Comparison of ENCODE assay signal across 1 cellular context in the genomic region with DNA sequence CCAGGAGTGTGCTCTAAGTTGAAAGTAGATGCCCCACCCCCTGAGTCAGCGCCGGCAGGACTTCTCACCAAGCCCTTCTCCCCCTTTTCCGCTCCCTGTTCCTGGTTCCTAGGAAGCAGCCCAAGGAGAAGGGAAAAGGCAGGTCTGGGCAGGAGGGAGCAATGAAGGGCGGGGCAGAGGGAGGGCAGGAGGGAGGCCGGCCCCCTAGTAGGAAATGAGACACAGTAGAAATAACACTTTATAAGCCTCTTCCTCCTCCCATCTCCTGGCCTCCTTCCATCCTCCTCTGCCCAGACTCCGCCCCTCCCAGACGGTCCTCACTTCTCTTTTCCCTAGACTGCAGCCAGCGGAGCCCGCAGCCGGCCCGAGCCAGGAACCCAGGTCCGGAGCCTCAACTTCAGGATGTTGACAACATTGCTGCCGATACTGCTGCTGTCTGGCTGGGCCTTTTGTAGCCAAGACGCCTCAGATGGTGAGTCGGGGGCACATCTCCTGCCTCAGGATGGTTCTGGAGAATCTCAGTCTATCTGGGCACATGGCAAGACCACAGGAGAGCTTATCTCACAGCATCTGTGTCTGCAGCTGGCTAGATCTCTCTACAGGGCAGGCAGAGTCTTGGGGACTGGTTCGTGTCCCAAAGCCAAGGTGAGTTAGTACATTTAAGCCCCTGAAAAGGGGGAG.
A peak's percentile ranks its signal among the peaks of the same experiment; 100 is the strongest.
TF ChIP-seq lines count a peak whose summit lies in the region.

Gene PROCR, plus strand, starts transcription at position 320 of the 681 bp plus-strand sequence. Its CDS starts 83 bp downstream, at position 403.

TF ChIP-seq in HepG2, 621 proteins besides CTCF, POLR2A, EP300 and RAD21 (continued from another document):
- no peak for TF ChIP-seq RERE (CRISPR knock-in tag; IDR thresholded peaks at IDR 0.05; ENCODE audit: low read depth)
- no peak for TF ChIP-seq ATF4 (CRISPR knock-in tag; IDR thresholded peaks at IDR 0.05)
- no peak for TF ChIP-seq ZNF547 (CRISPR knock-in tag; IDR thresholded peaks at IDR 0.05)
- TF ChIP-seq ZNF772 (CRISPR knock-in tag; IDR thresholded peaks at IDR 0.05): no peak
- TF ChIP-seq, protein P1, sequence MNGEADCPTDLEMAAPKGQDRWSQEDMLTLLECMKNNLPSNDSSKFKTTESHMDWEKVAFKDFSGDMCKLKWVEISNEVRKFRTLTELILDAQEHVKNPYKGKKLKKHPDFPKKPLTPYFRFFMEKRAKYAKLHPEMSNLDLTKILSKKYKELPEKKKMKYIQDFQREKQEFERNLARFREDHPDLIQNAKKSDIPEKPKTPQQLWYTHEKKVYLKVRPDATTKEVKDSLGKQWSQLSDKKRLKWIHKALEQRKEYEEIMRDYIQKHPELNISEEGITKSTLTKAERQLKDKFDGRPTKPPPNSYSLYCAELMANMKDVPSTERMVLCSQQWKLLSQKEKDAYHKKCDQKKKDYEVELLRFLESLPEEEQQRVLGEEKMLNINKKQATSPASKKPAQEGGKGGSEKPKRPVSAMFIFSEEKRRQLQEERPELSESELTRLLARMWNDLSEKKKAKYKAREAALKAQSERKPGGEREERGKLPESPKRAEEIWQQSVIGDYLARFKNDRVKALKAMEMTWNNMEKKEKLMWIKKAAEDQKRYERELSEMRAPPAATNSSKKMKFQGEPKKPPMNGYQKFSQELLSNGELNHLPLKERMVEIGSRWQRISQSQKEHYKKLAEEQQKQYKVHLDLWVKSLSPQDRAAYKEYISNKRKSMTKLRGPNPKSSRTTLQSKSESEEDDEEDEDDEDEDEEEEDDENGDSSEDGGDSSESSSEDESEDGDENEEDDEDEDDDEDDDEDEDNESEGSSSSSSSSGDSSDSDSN (CRISPR knock-in tag; IDR thresholded peaks at IDR 0.05): peak; percentile 29; the same call in 1 of the 2 replicates
- TF ChIP-seq ZNF598 (CRISPR knock-in tag; IDR thresholded peaks at IDR 0.05; ENCODE audit: borderline replicate concordance): peak; percentile 35; the same call in 1 of the 2 replicates
- no peak for TF ChIP-seq HNRNPH1 (optimal IDR thresholded peaks at IDR 0.05; ENCODE audit: low read depth, low read length)
- TF ChIP-seq, protein P2, sequence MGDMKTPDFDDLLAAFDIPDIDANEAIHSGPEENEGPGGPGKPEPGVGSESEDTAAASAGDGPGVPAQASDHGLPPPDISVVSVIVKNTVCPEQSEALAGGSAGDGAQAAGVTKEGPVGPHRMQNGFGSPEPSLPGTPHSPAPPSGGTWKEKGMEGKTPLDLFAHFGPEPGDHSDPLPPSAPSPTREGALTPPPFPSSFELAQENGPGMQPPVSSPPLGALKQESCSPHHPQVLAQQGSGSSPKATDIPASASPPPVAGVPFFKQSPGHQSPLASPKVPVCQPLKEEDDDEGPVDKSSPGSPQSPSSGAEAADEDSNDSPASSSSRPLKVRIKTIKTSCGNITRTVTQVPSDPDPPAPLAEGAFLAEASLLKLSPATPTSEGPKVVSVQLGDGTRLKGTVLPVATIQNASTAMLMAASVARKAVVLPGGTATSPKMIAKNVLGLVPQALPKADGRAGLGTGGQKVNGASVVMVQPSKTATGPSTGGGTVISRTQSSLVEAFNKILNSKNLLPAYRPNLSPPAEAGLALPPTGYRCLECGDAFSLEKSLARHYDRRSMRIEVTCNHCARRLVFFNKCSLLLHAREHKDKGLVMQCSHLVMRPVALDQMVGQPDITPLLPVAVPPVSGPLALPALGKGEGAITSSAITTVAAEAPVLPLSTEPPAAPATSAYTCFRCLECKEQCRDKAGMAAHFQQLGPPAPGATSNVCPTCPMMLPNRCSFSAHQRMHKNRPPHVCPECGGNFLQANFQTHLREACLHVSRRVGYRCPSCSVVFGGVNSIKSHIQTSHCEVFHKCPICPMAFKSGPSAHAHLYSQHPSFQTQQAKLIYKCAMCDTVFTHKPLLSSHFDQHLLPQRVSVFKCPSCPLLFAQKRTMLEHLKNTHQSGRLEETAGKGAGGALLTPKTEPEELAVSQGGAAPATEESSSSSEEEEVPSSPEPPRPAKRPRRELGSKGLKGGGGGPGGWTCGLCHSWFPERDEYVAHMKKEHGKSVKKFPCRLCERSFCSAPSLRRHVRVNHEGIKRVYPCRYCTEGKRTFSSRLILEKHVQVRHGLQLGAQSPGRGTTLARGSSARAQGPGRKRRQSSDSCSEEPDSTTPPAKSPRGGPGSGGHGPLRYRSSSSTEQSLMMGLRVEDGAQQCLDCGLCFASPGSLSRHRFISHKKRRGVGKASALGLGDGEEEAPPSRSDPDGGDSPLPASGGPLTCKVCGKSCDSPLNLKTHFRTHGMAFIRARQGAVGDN (CRISPR knock-in tag; IDR thresholded peaks at IDR 0.05): peak; percentile 47; the same call in 1 of the 2 replicates
- no peak for TF ChIP-seq ZNF232 (CRISPR knock-in tag; IDR thresholded peaks at IDR 0.05; ENCODE audit: borderline replicate concordance)
- no peak for TF ChIP-seq FOXO1 (CRISPR knock-in tag; IDR thresholded peaks at IDR 0.05)
